1 cellular context compared by ENCODE assay signal in genomic region chr10:60574388-60574787, GRCh38.
TF ChIP-seq lines count a peak whose summit lies in the region.

No MANE protein-coding gene starts in this region.

TF ChIP-seq in GM23338, 12 proteins besides CTCF, POLR2A, EP300 and RAD21 (continued from another document):
- no peak for TF ChIP-seq REST (IDR thresholded peaks at IDR 0.05; ENCODE audit: unreplicated experiment)
- TF ChIP-seq ZNF462 (CRISPR knock-in tag; IDR thresholded peaks at IDR 0.05), result no peak
